14 cellular contexts compared by ENCODE assay signal in the genomic region with DNA sequence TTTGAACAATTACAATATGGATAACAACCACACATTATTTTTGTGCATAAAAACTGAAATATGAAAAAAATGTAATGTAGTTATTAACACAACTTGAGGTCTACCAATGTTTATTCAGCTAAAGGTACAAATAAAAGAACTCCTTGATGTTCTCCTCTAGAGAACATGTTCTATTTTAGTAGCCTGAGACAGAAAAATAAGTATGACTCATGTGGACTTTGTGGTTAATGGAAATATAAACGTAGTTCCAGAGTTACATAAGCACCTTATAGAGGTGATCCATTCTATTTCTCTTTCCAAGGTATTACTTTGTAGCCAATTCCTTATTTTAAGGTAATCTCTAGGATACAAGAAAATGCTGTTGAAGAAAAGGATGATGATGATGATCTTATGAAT. TPM values are rescaled to one million over a fixed set of nuclear protein-coding genes. Genes with fewer than 3 reads are reported as not detected.
DNase-seq lines count a peak whose midpoint lies in the region; ATAC-seq and TF ChIP-seq lines count a peak whose summit lies in the region.
"Had no signal": no experiment of that assay in that cellular context is flagged by ENCODE, and none has a peak within 500 bp of the region (broad histone marks: within the 10 kb centered on the region; RNA-seq: fewer than 3 reads in every experiment).

No MANE protein-coding gene starts in this region.

- H3K4me3 ChIP-seq in mammary epithelial cell (replicated peaks in 1 of 3; ENCODE audit: insufficient read depth in 1 of 3, low read depth in 2 of 3, low read length in 3 of 3): no peak overlapping the region

- BruUV-seq in mammary epithelial cell (replicated peaks; lab: Mats Ljungman, UMichigan): no TSS peak

- H3K27ac ChIP-seq in mammary epithelial cell (ENCODE audit: insufficient read depth, low read depth, low read length): no peak overlapping the region

- peak overlapping the region; percentile 3 for H3K4me2 ChIP-seq in mammary epithelial cell (ENCODE audit: insufficient read depth, low read depth, low read length)

- peak overlapping the region; percentile 1 for H3K27ac Mint-ChIP-seq in stimulated activated naive CD8-positive, alpha-beta T cell treated with anti-CD3 and anti-CD28 coated beads, Interleukin-15, Interleukin-2, amounts not matched to agents 100 ng/mL and 50 ng/mL, for 24 hours
- H3K27ac Mint-ChIP-seq: nephron; stimulated activated naive B cell treated with anti-CD40 and anti-IgM and Interleukin-4, amounts not matched to agents 10 μg/mL and 1 μg/mL and 100 μg/mL, for 72 hours had no signal

- in situ Hi-C loops in mammary epithelial cell (cut with MboI; ENCODE audit: low sequenced_read_pairs in 2 of 2): no loop called here

- TF ChIP-seq CTCF in mammary epithelial cell (conservative IDR thresholded peaks at IDR 0.05 in 1 of 2, IDR thresholded peaks at IDR 0.05 in 1 of 2; ENCODE audit: extremely low read depth in 1 of 2, insufficient read depth in 1 of 2, low read depth in 1 of 2, low read length in 2 of 2): no peak

- peaks cover 13% of the 10 kb centered on the region for H3K4me1 Mint-ChIP-seq in stimulated activated naive CD8-positive, alpha-beta T cell treated with anti-CD3 and anti-CD28 coated beads, Interleukin-15, Interleukin-2, amounts not matched to agents 100 ng/mL and 50 ng/mL, for 24 hours (ENCODE audit: low read depth)
- H3K4me1 Mint-ChIP-seq: nephron had no signal

- no peaks in the 10 kb centered on the region for H3K27me3 Mint-ChIP-seq in stimulated activated naive CD8-positive, alpha-beta T cell treated with anti-CD3 and anti-CD28 coated beads, Interleukin-15, Interleukin-2, amounts not matched to agents 100 ng/mL and 50 ng/mL, for 24 hours
- H3K27me3 Mint-ChIP-seq: stimulated activated naive B cell treated with anti-CD40 and anti-IgM and Interleukin-4, amounts not matched to agents 10 μg/mL and 1 μg/mL and 100 μg/mL, for 72 hours had no signal

- H3K9me3 Mint-ChIP-seq in stimulated activated naive CD8-positive, alpha-beta T cell treated with anti-CD3 and anti-CD28 coated beads, Interleukin-15, Interleukin-2, amounts not matched to agents 100 ng/mL and 50 ng/mL, for 24 hours: no peaks in the 10 kb centered on the region
- H3K9me3 Mint-ChIP-seq: nephron; stimulated activated naive B cell treated with anti-CD40 and anti-IgM and Interleukin-4, amounts not matched to agents 10 μg/mL and 1 μg/mL and 100 μg/mL, for 72 hours had no signal

- 0% methylated on average over 1 of the region's 1 CpG for WGBS in mammary epithelial cell (ENCODE audit: low coverage, missing lambda C conversion rate)

- peaks cover 63% of the 10 kb centered on the region for H3K36me3 Mint-ChIP-seq in stimulated activated naive CD8-positive, alpha-beta T cell treated with anti-CD3 and anti-CD28 coated beads, Interleukin-15, Interleukin-2, amounts not matched to agents 100 ng/mL and 50 ng/mL, for 24 hours (ENCODE audit: low read depth)

- H3K4me3 Mint-ChIP-seq in stimulated activated naive CD8-positive, alpha-beta T cell treated with anti-CD3 and anti-CD28 coated beads, Interleukin-15, Interleukin-2, amounts not matched to agents 100 ng/mL and 50 ng/mL, for 24 hours: no peak overlapping the region
- H3K4me3 Mint-ChIP-seq: nephron; stimulated activated naive B cell treated with anti-CD40 and anti-IgM and Interleukin-4, amounts not matched to agents 10 μg/mL and 1 μg/mL and 100 μg/mL, for 72 hours had no signal

- dilution Hi-C loops in mammary epithelial cell (cut with HindIII; ENCODE audit: low sequenced_read_pairs): no loop called here

- intact Hi-C loops in mammary epithelial cell (cut with micrococcal nuclease): loop anchor here (2.0 kb wide), 1 partner anchor 27 kb away; the partner anchor contains the start of genes ALKBH1 and SLIRP

- no peaks in the 10 kb centered on the region for H3K27me3 ChIP-seq in mammary epithelial cell (ENCODE audit: insufficient read depth, low read length)
- H3K27me3 ChIP-seq: BE2C had no signal

- H3K9me3 ChIP-seq in mammary epithelial cell (replicated peaks; ENCODE audit: insufficient read depth, low read length): no peaks in the 10 kb centered on the region
- H3K9me3 ChIP-seq: BE2C had no signal

- DNase-seq in stimulated activated naive CD8-positive, alpha-beta T cell treated with anti-CD3 and anti-CD28 coated beads, Interleukin-15, Interleukin-2, amounts not matched to agents 100 U/mL and 50 U/mL, for 24 hours: no peak
- DNase-seq in mammary epithelial cell (peak; percentile 60), kidney tubule cell (ENCODE audit: low spot score) (peak; percentile 27), amniotic stem cell (lab: John Stamatoyannopoulos, UW) (no peak), NCI-H774 (lab: John Stamatoyannopoulos, UW) (no peak)
- DNase-seq: activated CD4-positive, alpha-beta T cell treated with anti-CD3 and anti-CD28 coated beads for 4 hours; BE2C; KG1; NCI-H446 treated with DMSO at 0.1 percent for 48 hours; stimulated activated naive B cell treated with anti-CD40 and anti-IgM and Interleukin-4, amounts not matched to agents 10 μg/mL and 1 μg/mL and 100 μg/mL, for 72 hours had no signal

- H2AFZ ChIP-seq in mammary epithelial cell (ENCODE audit: low read depth, low read length): no peak overlapping the region

- CTCF ChIA-PET in mammary epithelial cell (lab: Charles Lee; ENCODE audit: low non-redundant PET): no interaction called here

- peaks cover 8% of the 10 kb centered on the region for H3K4me1 ChIP-seq in mammary epithelial cell (ENCODE audit: insufficient read depth, low read length)
- H3K4me1 ChIP-seq: BE2C had no signal

- H3K36me3 ChIP-seq in mammary epithelial cell (ENCODE audit: insufficient read depth, low read length): peaks cover 6% of the 10 kb centered on the region

- H3K79me2 ChIP-seq in mammary epithelial cell (ENCODE audit: insufficient read depth, low read length): no peaks in the 10 kb centered on the region

- no peaks in the 10 kb centered on the region for H4K20me1 ChIP-seq in mammary epithelial cell (ENCODE audit: insufficient read depth, low read length)

- H3K9ac ChIP-seq in mammary epithelial cell (ENCODE audit: insufficient read depth, low read length): no peak overlapping the region

- ATAC-seq in stimulated activated naive CD8-positive, alpha-beta T cell treated with anti-CD3 and anti-CD28 coated beads, Interleukin-15, Interleukin-2, amounts not matched to agents 100 U/mL and 50 U/mL, for 24 hours: no peak
- ATAC-seq in HG02623 (IDR thresholded peaks at IDR 0.05; ENCODE audit: unreplicated experiment) (no peak), GM18520 (IDR thresholded peaks at IDR 0.05; ENCODE audit: unreplicated experiment) (no peak)
- ATAC-seq: stimulated activated naive B cell treated with anti-CD40 and anti-IgM and Interleukin-4, amounts not matched to agents 10 μg/mL and 1 μg/mL and 100 μg/mL, for 72 hours had no signal

RNA-seq across cellular contexts. Expression of gene ALKBH1, which starts 25.7 kb away (rescaled TPM):
- 10 to 100 TPM in 1 of 2 donors, 1 to 10 TPM in 1; 8.0 to 14.7 TPM for total RNA-seq in mammary epithelial cell
- 9.6 TPM for polyA plus RNA-seq in mammary epithelial cell
- 5.5 TPM for polyA minus RNA-seq in mammary epithelial cell

RNA-seq across cellular contexts. Expression of gene SLIRP, which starts 25.7 kb away (rescaled TPM):
- total RNA-seq in mammary epithelial cell: 100 to 1,000 TPM in 1 of 2 donors, 10 to 100 TPM in 1; 51.7 to 161 TPM
- polyA plus RNA-seq in mammary epithelial cell: 148 TPM
- polyA minus RNA-seq in mammary epithelial cell: 29.0 TPM

Comparison
In these comparisons a context has a peak if more than half of its experiments do, and no peak if none do; other contexts are left out.
1. DNase-seq: peak in mammary epithelial cell (single experiment) and kidney tubule cell (single experiment); none in stimulated activated naive CD8-positive, alpha-beta T cell treated with anti-CD3 and anti-CD28 coated beads, Interleukin-15, Interleukin-2, amounts not matched to agents 100 U/mL and 50 U/mL, for 24 hours (single experiment), amniotic stem cell (single experiment) and NCI-H774 (single experiment).